Comparison of ENCODE assay signal across 15 cellular contexts in the genomic region with DNA sequence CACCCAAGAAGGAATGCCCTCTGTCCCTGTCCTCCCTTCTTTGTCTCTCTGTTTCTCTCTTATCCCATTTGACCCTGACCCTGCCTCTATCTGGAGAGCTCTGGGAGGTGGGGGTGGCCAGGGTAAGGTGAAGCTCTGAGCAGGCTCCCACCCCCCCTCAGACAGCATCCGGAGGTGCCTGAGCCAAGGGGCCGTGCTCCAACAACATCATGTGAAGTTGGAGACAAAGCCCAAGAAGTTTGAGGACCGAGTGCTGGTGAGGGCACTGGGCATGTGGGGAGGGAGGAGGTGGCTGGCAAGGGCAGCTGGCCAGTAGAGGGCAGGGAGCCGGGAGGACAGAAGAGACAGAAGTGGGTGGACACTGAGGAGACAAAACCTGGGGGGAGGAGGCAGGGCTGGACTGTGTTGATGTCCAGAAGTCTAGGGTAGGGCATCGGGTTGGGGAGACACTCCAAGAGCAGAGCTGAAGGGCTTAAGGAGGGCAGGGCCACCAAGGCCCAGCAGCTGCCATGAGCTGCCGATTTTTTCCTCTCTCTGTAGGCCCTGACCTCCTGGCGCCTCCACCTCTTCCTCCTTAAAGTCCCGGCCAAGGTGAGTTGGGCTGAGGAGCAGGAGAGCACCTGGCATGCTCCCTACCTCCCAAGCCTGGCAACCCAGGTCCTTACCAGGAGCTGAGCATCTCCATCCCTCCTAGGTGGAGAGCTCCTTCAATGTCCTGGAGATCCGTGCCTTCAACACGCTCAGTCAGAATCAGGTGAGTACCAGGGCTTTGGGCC. TPM values are rescaled to one million over a fixed set of nuclear protein-coding genes. Genes with fewer than 3 reads are reported as not detected.
A peak's percentile ranks its signal among the peaks of the same experiment; 100 is the strongest.
DNase-seq lines count a peak whose midpoint lies in the region; TF ChIP-seq lines count a peak whose summit lies in the region.
"Had no signal": no experiment of that assay in that cellular context is flagged by ENCODE, and none has a peak within 500 bp of the region (broad histone marks: within the 10 kb centered on the region; RNA-seq: fewer than 3 reads in every experiment).

No MANE protein-coding gene starts in this region.

- no peaks in the 10 kb centered on the region for H3K36me3 Mint-ChIP-seq in activated naive CD8-positive, alpha-beta T cell
- no peaks in the 10 kb centered on the region for H3K36me3 Mint-ChIP-seq in activated naive CD8-positive, alpha-beta T cell treated with anti-CD3 and anti-CD28 coated beads for 36 hours
- peaks cover 2% of the 10 kb centered on the region for H3K36me3 Mint-ChIP-seq in activated T-helper 1 cell treated with anti-CD3 and anti-CD28 coated beads, Interleukin-12 subunit alpha, Interleukin-12 subunit beta, Interleukin-2, Interleukin-4 antibody, amounts not matched to agents 30 ng/mL and 10 ng/mL and 1 ng/mL, durations not matched to agents 14 hours and 24 hours and 36 hours (ENCODE audit: low read depth)
- H3K36me3 Mint-ChIP-seq in mesothelial cell of epicardium (no peaks in the 10 kb centered on the region), type B pancreatic cell (no peaks in the 10 kb centered on the region), H9 (ENCODE audit: insufficient read depth in 1 of 3, low read depth in 3 of 3) (peaks cover 0 to 6% (median 3%) of the 10 kb centered on the region in 3 experiments; a peak in 5 of 7 replicates)

- no peaks in the 10 kb centered on the region for H3F3A ChIP-seq in PC-9 (ENCODE audit: insufficient read depth, low read depth)

- H3K27ac ChIP-seq in H9 (ENCODE audit: insufficient read length, low read depth, low read length) (no peak overlapping the region), PC-9 (no peak overlapping the region)
- H3K27ac ChIP-seq: body of pancreas, foreskin keratinocyte had no signal

- H3K4me2 ChIP-seq in H9 (ENCODE audit: insufficient read depth, insufficient read length, low read length) (no peak overlapping the region), PC-9 (no peak overlapping the region)

- H2BK15ac ChIP-seq in H9 (ENCODE audit: low read depth, low read length), result no peak overlapping the region

- TF ChIP-seq CTCF in mesothelial cell of epicardium (IDR thresholded peaks at IDR 0.05; ENCODE audit: unreplicated experiment), result no peak
- no peak for TF ChIP-seq CTCF in type B pancreatic cell (conservative IDR thresholded peaks at IDR 0.05)
- TF ChIP-seq CTCF in H9 (conservative IDR thresholded peaks at IDR 0.05), result no peak
- no peak for TF ChIP-seq CTCF in PC-9 (conservative IDR thresholded peaks at IDR 0.05)

- peak overlapping the region; percentile 94 for H3K4me3 Mint-ChIP-seq in activated naive CD8-positive, alpha-beta T cell
- no peak overlapping the region for H3K4me3 Mint-ChIP-seq in activated naive CD8-positive, alpha-beta T cell treated with anti-CD3 and anti-CD28 coated beads for 36 hours
- peak overlapping the region; percentile 81 for H3K4me3 Mint-ChIP-seq in activated T-helper 1 cell treated with anti-CD3 and anti-CD28 coated beads, Interleukin-12 subunit alpha, Interleukin-12 subunit beta, Interleukin-2, Interleukin-4 antibody, amounts not matched to agents 30 ng/mL and 10 ng/mL and 1 ng/mL, durations not matched to agents 14 hours and 24 hours and 36 hours
- H3K4me3 Mint-ChIP-seq in mesothelial cell of epicardium (peak overlapping the region; percentile 66), type B pancreatic cell (peak overlapping the region; percentile 84), H9 (peak overlapping the region in 1 of 2 experiments; percentile 77; a peak in 2 of 5 replicates)

- no peak overlapping the region for H4K5ac ChIP-seq in H9 (ENCODE audit: insufficient read length, low read depth, low read length)

- H3K27me3 ChIP-seq in H9 (ENCODE audit: insufficient read depth, low read length) (no peaks in the 10 kb centered on the region), PC-9 (ENCODE audit: insufficient read depth, low read depth) (peaks cover 36% of the 10 kb centered on the region)
- H3K27me3 ChIP-seq: body of pancreas had no signal

- DNase-seq in activated naive CD8-positive, alpha-beta T cell treated with anti-CD3 and anti-CD28 coated beads for 36 hours, result no peak
- DNase-seq in activated T-helper 1 cell treated with anti-CD3 and anti-CD28 coated beads, Interleukin-12 subunit alpha, Interleukin-12 subunit beta, Interleukin-2, Interleukin-4 antibody, amounts not matched to agents 30 ng/mL and 10 ng/mL and 1 ng/mL, durations not matched to agents 14 hours and 24 hours and 36 hours (ENCODE audit: low spot score), result no peak
- DNase-seq in mesothelial cell of epicardium (ENCODE audit: low spot score in 2 of 2, unreplicated experiment in 2 of 2) (peak in 1 of 2 experiments; percentile 21), type B pancreatic cell (ENCODE audit: extremely low spot score, unreplicated experiment) (no peak), H9 (no peak), NCI-H524 treated with DMSO at 0.1 percent for 48 hours (lab: John Stamatoyannopoulos, UW) (no peak), PC-9 (no peak)
- DNase-seq: body of pancreas; DMS79 treated with DMSO at 0.1 percent for 48 hours; effector CD8-positive, alpha-beta T cell; foreskin keratinocyte; NCI-H187 treated with DMSO at 0.1 percent for 48 hours; NCI-H69 had no signal

- H3K79me2 ChIP-seq in H9 (ENCODE audit: insufficient read depth, low read length) (no peaks in the 10 kb centered on the region), PC-9 (ENCODE audit: low read depth) (no peaks in the 10 kb centered on the region)

- no peak overlapping the region for H2BK120ac ChIP-seq in H9 (ENCODE audit: low read depth, low read length, poor library complexity, severe bottlenecking)

- H2AFZ ChIP-seq in H9 (ENCODE audit: low read length), result no peak overlapping the region
- no peak overlapping the region for H2AFZ ChIP-seq in PC-9

- H3K79me1 ChIP-seq in H9 (ENCODE audit: insufficient read depth, low read depth, low read length, poor library complexity, severe bottlenecking), result no peaks in the 10 kb centered on the region

- no peak overlapping the region for H3K18ac ChIP-seq in H9 (ENCODE audit: insufficient read length, low read depth, low read length)

- H3K4ac ChIP-seq in H9 (ENCODE audit: low read depth, low read length), result no peak overlapping the region

- no peak overlapping the region for H2BK20ac ChIP-seq in H9 (ENCODE audit: low read depth, low read length, poor library complexity, severe bottlenecking)

- H3K4me3 ChIP-seq in PC-9, result no peak overlapping the region
- H3K4me3 ChIP-seq: body of pancreas had no signal

- H3K23me2 ChIP-seq in H9 (ENCODE audit: insufficient read length, low read depth, low read length, poor library complexity, severe bottlenecking), result peaks cover 8% of the 10 kb centered on the region

- H4K20me1 ChIP-seq in H9 (ENCODE audit: control insufficient read depth, insufficient read depth, insufficient read length), result peaks cover 2% of the 10 kb centered on the region
- no peaks in the 10 kb centered on the region for H4K20me1 ChIP-seq in PC-9 (ENCODE audit: insufficient read depth)

- H3K4me1 ChIP-seq in H9 (ENCODE audit: insufficient read depth, low read length) (no peaks in the 10 kb centered on the region), PC-9 (replicated peaks; ENCODE audit: insufficient read depth) (no peaks in the 10 kb centered on the region)
- H3K4me1 ChIP-seq: foreskin keratinocyte had no signal

- H3K9me3 ChIP-seq in H9 (ENCODE audit: control insufficient read depth, low read depth, low read length), result no peaks in the 10 kb centered on the region
- H3K9me3 ChIP-seq in PC-9 (ENCODE audit: insufficient read depth, low read depth), result no peaks in the 10 kb centered on the region
- H3K9me3 ChIP-seq: body of pancreas had no signal

- peak overlapping the region; percentile 93 for H3K27ac Mint-ChIP-seq in activated naive CD8-positive, alpha-beta T cell
- no peak overlapping the region for H3K27ac Mint-ChIP-seq in activated naive CD8-positive, alpha-beta T cell treated with anti-CD3 and anti-CD28 coated beads for 36 hours
- peak overlapping the region; percentile 76 for H3K27ac Mint-ChIP-seq in activated T-helper 1 cell treated with anti-CD3 and anti-CD28 coated beads, Interleukin-12 subunit alpha, Interleukin-12 subunit beta, Interleukin-2, Interleukin-4 antibody, amounts not matched to agents 30 ng/mL and 10 ng/mL and 1 ng/mL, durations not matched to agents 14 hours and 24 hours and 36 hours
- H3K27ac Mint-ChIP-seq in mesothelial cell of epicardium (no peak overlapping the region), type B pancreatic cell (no peak overlapping the region), H9 (no peak overlapping the region)

- CTCF ChIA-PET in PC-9 (lab: Charles Lee), result no interaction called here

- no peaks in the 10 kb centered on the region for H3K9me2 ChIP-seq in PC-9 (ENCODE audit: insufficient read depth)

- H3K23ac ChIP-seq in H9 (ENCODE audit: insufficient read length, low read depth, low read length), result no peak overlapping the region

- BruUV-seq in PC-9 (replicated peaks; lab: Mats Ljungman, UMichigan), result no TSS peak

- H3K14ac ChIP-seq in H9 (ENCODE audit: insufficient read depth, low read length), result no peak overlapping the region

- no peaks in the 10 kb centered on the region for H3K36me3 ChIP-seq in PC-9 (ENCODE audit: low read depth)

- no peak overlapping the region for H2BK5ac ChIP-seq in H9 (ENCODE audit: insufficient read length, low read length)

- H3K4me1 Mint-ChIP-seq in activated naive CD8-positive, alpha-beta T cell (ENCODE audit: low read depth), result peaks cover 18% of the 10 kb centered on the region
- H3K4me1 Mint-ChIP-seq in activated naive CD8-positive, alpha-beta T cell treated with anti-CD3 and anti-CD28 coated beads for 36 hours, result peaks cover 16% of the 10 kb centered on the region
- H3K4me1 Mint-ChIP-seq in activated T-helper 1 cell treated with anti-CD3 and anti-CD28 coated beads, Interleukin-12 subunit alpha, Interleukin-12 subunit beta, Interleukin-2, Interleukin-4 antibody, amounts not matched to agents 30 ng/mL and 10 ng/mL and 1 ng/mL, durations not matched to agents 14 hours and 24 hours and 36 hours (ENCODE audit: low read depth), result peaks cover 27% of the 10 kb centered on the region
- H3K4me1 Mint-ChIP-seq in mesothelial cell of epicardium (peaks cover 16% of the 10 kb centered on the region), type B pancreatic cell (ENCODE audit: unreplicated experiment) (peaks cover 18% of the 10 kb centered on the region), H9 (peaks cover 16 to 23% of the 10 kb centered on the region in 2 experiments)

- peaks cover 8% of the 10 kb centered on the region for H3K27me3 Mint-ChIP-seq in activated naive CD8-positive, alpha-beta T cell
- peaks cover 3% of the 10 kb centered on the region for H3K27me3 Mint-ChIP-seq in activated naive CD8-positive, alpha-beta T cell treated with anti-CD3 and anti-CD28 coated beads for 36 hours
- peaks cover 15% of the 10 kb centered on the region for H3K27me3 Mint-ChIP-seq in activated T-helper 1 cell treated with anti-CD3 and anti-CD28 coated beads, Interleukin-12 subunit alpha, Interleukin-12 subunit beta, Interleukin-2, Interleukin-4 antibody, amounts not matched to agents 30 ng/mL and 10 ng/mL and 1 ng/mL, durations not matched to agents 14 hours and 24 hours and 36 hours (ENCODE audit: insufficient read depth)
- H3K27me3 Mint-ChIP-seq in mesothelial cell of epicardium (ENCODE audit: low read depth) (peaks cover 60% of the 10 kb centered on the region), type B pancreatic cell (peaks cover 46% of the 10 kb centered on the region), H9 (ENCODE audit: low read depth) (peaks cover 5% of the 10 kb centered on the region)

- H3K9me3 Mint-ChIP-seq in activated naive CD8-positive, alpha-beta T cell (ENCODE audit: low read depth), result no peaks in the 10 kb centered on the region
- H3K9me3 Mint-ChIP-seq in activated naive CD8-positive, alpha-beta T cell treated with anti-CD3 and anti-CD28 coated beads for 36 hours, result no peaks in the 10 kb centered on the region
- no peaks in the 10 kb centered on the region for H3K9me3 Mint-ChIP-seq in activated T-helper 1 cell treated with anti-CD3 and anti-CD28 coated beads, Interleukin-12 subunit alpha, Interleukin-12 subunit beta, Interleukin-2, Interleukin-4 antibody, amounts not matched to agents 30 ng/mL and 10 ng/mL and 1 ng/mL, durations not matched to agents 14 hours and 24 hours and 36 hours
- H3K9me3 Mint-ChIP-seq in mesothelial cell of epicardium, result no peaks in the 10 kb centered on the region
- H3K9me3 Mint-ChIP-seq in type B pancreatic cell, result no peaks in the 10 kb centered on the region
- no peaks in the 10 kb centered on the region; a peak in 1 of 5 replicates for H3K9me3 Mint-ChIP-seq in H9

- no peak overlapping the region for H2BK12ac ChIP-seq in H9 (ENCODE audit: insufficient read length, low read depth, low read length)

- no peak overlapping the region for H3K56ac ChIP-seq in H9 (ENCODE audit: insufficient read length, low read depth, low read length)

- no CpG with 5 or more reads among the region's 10 CpGs for WGBS in H9 (ENCODE audit: extremely low coverage, insufficient read length, low lambda C conversion rate)

- intact Hi-C loops in activated T-helper 1 cell treated with anti-CD3 and anti-CD28 coated beads, Interleukin-12 subunit alpha, Interleukin-12 subunit beta, Interleukin-2, Interleukin-4 antibody, amounts not matched to agents 30 ng/mL and 10 ng/mL and 1 ng/mL, durations not matched to agents 14 hours and 24 hours and 36 hours (cut with micrococcal nuclease), result loop anchor here (1.0 to 2.0 kb wide), 9 partner anchors 18 to 107 kb away; a partner anchor contains a TSS
- intact Hi-C loops in PC-9 (cut with micrococcal nuclease; ENCODE audit: unreplicated experiment), result no loop called here

- H3K9ac ChIP-seq in H9 (ENCODE audit: extremely low read depth, insufficient read length, low read length), result no peak overlapping the region

- no peak overlapping the region for H2AK5ac ChIP-seq in H9 (ENCODE audit: insufficient read length, low read length)

- H3T11ph ChIP-seq in H9 (ENCODE audit: low read length), result no peak overlapping the region

- POLR2A ChIA-PET in PC-9 (lab: Charles Lee; ENCODE audit: unreplicated experiment), result no interaction called here

- H4K8ac ChIP-seq in H9 (replicated peaks; ENCODE audit: insufficient read length, low read depth, low read length), result no peak overlapping the region

- no peak overlapping the region for H4K91ac ChIP-seq in H9 (ENCODE audit: insufficient read length, low read depth, low read length)

RNA-seq across cellular contexts. Expression of a gene that starts 1.9 kb away (rescaled TPM):
- total RNA-seq in activated naive CD8-positive, alpha-beta T cell treated with anti-CD3 and anti-CD28 coated beads for 36 hours, result under 1 TPM; 0.43 to 0.56 TPM
- total RNA-seq in activated T-helper 1 cell treated with anti-CD3 and anti-CD28 coated beads, Interleukin-12 subunit alpha, Interleukin-12 subunit beta, Interleukin-2, Interleukin-4 antibody, amounts not matched to agents 30 ng/mL and 10 ng/mL and 1 ng/mL, durations not matched to agents 14 hours and 24 hours and 36 hours, result 3.0 and 3.4 TPM in 2 replicates
- total RNA-seq in mesothelial cell of epicardium, result 1.1 to 1.6 TPM (median 1.4 TPM) in 3 replicates
- total RNA-seq in type B pancreatic cell (ENCODE audit: low replicate concordance), result 2.5 and 2.8 TPM in 2 replicates
- total RNA-seq in H9 (2021), result 4.7 and 5.8 TPM in 2 replicates
- total RNA-seq in PC-9 (2021), result not detected in 2 replicates

RNA-seq across cellular contexts. Expression of a gene that starts 17.6 kb away (rescaled TPM):
- total RNA-seq in activated naive CD8-positive, alpha-beta T cell treated with anti-CD3 and anti-CD28 coated beads for 36 hours, result not detected
- total RNA-seq in activated T-helper 1 cell treated with anti-CD3 and anti-CD28 coated beads, Interleukin-12 subunit alpha, Interleukin-12 subunit beta, Interleukin-2, Interleukin-4 antibody, amounts not matched to agents 30 ng/mL and 10 ng/mL and 1 ng/mL, durations not matched to agents 14 hours and 24 hours and 36 hours, result not detected in 2 replicates
- total RNA-seq in mesothelial cell of epicardium, result not detected in 3 replicates
- not detected in 2 replicates for total RNA-seq in type B pancreatic cell (ENCODE audit: low replicate concordance)
- not detected in 2 replicates for total RNA-seq in H9 (2021)
- total RNA-seq in PC-9 (2021), result not detected in 2 replicates
- total RNA-seq: body of pancreas, foreskin keratinocyte, mononuclear cell had no signal

RNA-seq across cellular contexts. Expression of a gene that starts 40.4 kb away (rescaled TPM):
- 100 to 1,000 TPM; 110 TPM for total RNA-seq in activated naive CD8-positive, alpha-beta T cell treated with anti-CD3 and anti-CD28 coated beads for 36 hours
- 55.0 and 62.8 TPM in 2 replicates for total RNA-seq in activated T-helper 1 cell treated with anti-CD3 and anti-CD28 coated beads, Interleukin-12 subunit alpha, Interleukin-12 subunit beta, Interleukin-2, Interleukin-4 antibody, amounts not matched to agents 30 ng/mL and 10 ng/mL and 1 ng/mL, durations not matched to agents 14 hours and 24 hours and 36 hours
- 18.9 to 22.2 TPM (median 20.6 TPM) in 3 replicates for total RNA-seq in mesothelial cell of epicardium
- total RNA-seq in type B pancreatic cell (ENCODE audit: low replicate concordance), result 35.0 and 40.9 TPM in 2 replicates
- total RNA-seq in H9 (2021), result 48.9 and 50.2 TPM in 2 replicates
- total RNA-seq in PC-9 (2021), result 77.4 and 113 TPM in 2 replicates

Comparison
In these comparisons a context has a peak if more than half of its experiments do, and no peak if none do; other contexts are left out.
1. H3K27ac Mint-ChIP-seq: peak in activated naive CD8-positive, alpha-beta T cell (single experiment) and activated T-helper 1 cell treated with anti-CD3 and anti-CD28 coated beads, Interleukin-12 subunit alpha, Interleukin-12 subunit beta, Interleukin-2, Interleukin-4 antibody, amounts not matched to agents 30 ng/mL and 10 ng/mL and 1 ng/mL, durations not matched to agents 14 hours and 24 hours and 36 hours (single experiment); none in activated naive CD8-positive, alpha-beta T cell treated with anti-CD3 and anti-CD28 coated beads for 36 hours (single experiment), mesothelial cell of epicardium (single experiment), type B pancreatic cell (single experiment) and H9 (0 of 3).